In the genomic region with DNA sequence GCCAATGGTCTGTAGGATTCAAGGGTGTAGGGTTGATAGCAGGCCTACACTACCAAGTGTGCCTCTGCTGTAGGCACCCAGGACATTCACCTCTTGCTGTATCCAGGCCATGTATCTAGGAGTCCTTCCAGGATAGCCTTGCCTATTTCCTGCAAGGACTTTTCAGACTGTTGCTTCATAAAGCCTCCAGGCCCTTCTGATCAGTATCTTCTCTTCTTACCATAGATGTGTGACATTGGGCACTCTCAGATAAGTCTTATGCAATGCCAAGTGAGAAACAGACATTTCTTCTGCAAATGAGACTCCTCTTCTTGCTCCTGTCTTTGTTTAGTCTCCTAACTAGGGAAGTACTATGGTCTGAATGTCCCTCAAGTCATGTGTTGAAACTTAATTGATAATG, we compare ENCODE assay signal across 1 cellular context.
TF ChIP-seq lines count a peak whose summit lies in the region.

No MANE protein-coding gene starts in this region.

TF ChIP-seq in WTC11, 78 proteins besides CTCF, POLR2A, EP300 and RAD21 (continued from another document):
- TF ChIP-seq ZNF219 (CRISPR knock-in tag; IDR thresholded peaks at IDR 0.05; ENCODE audit: borderline replicate concordance) = no peak
- TF ChIP-seq, protein P1, sequence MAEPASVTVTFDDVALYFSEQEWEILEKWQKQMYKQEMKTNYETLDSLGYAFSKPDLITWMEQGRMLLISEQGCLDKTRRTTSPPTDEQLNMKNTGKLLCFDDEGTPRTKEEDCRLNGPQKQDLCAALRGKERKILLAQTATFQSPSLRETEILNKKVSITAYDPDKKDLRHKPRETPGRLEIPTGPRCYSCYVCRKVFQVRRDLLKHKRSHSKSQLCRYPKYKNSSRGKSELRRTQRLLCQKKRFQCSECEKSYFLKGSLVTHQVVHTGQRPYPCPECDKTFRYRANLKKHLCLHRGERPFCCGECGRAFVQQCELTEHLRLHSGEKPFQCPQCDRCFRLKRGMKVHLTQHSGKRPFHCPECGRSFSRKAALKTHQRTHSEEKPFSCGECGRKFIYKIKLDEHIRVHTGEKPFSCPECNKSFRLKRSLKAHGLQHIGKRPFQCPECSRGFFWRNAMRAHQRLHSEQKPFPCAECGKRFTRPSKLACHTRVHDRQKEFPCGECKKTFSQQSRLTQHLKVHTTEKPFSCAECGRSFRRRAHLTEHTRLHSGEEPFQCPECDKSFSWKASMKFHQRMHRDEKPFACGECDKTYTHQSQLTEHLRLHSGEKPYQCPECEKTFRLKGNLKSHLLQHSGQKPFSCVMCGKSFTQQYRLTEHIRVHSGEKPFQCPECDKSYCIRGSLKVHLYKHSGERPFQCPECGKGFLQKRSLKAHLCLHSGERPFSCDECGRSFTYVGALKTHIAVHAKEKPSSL (CRISPR knock-in tag; conservative IDR thresholded peaks at IDR 0.05) = no peak
